29 cellular contexts compared by ENCODE assay signal in genomic region chr1:73452522-73452921, GRCh38.
A peak's percentile ranks its signal among the peaks of the same experiment; 100 is the strongest.
DNase-seq lines count a peak whose midpoint lies in the region; ATAC-seq and TF ChIP-seq lines count a peak whose summit lies in the region.
"Had no signal": no experiment of that assay in that cellular context is flagged by ENCODE, and none has a peak within 500 bp of the region (broad histone marks: within the 10 kb centered on the region; RNA-seq: fewer than 3 reads in every experiment).

No MANE protein-coding gene starts in this region.

- no peak overlapping the region for H3K27ac Mint-ChIP-seq in effector memory CD8-positive, alpha-beta T cell
- H3K27ac Mint-ChIP-seq: activated naive CD8-positive, alpha-beta T cell treated with anti-CD3 and anti-CD28 coated beads, Interleukin-2, amount 10 ng/mL, durations not matched to agents 7 days and 5 days; CD4-positive, alpha-beta memory T cell; T-helper 1 cell treated with Interleukin-12 subunit alpha and Interleukin-12 subunit beta and Interleukin-4 antibody, amounts not matched to agents 30 μg/mL and 1 μg/mL, for 36 hours had no signal

- H3K4me3 Mint-ChIP-seq in effector memory CD8-positive, alpha-beta T cell = no peak overlapping the region
- H3K4me3 Mint-ChIP-seq: activated naive CD8-positive, alpha-beta T cell treated with anti-CD3 and anti-CD28 coated beads, Interleukin-2, amount 10 ng/mL, durations not matched to agents 7 days and 5 days; CD4-positive, alpha-beta memory T cell; T-helper 1 cell treated with Interleukin-12 subunit alpha and Interleukin-12 subunit beta and Interleukin-4 antibody, amounts not matched to agents 30 μg/mL and 1 μg/mL, for 36 hours had no signal

- H3K4me3 ChIP-seq in SK-N-SH (ENCODE audit: low read depth in 2 of 2, low read length in 1 of 2) (no peak overlapping the region), adipocyte (ENCODE audit: low read length) (no peak overlapping the region), hepatocyte (no peak overlapping the region), osteoblast (ENCODE audit: insufficient read depth, low read length) (no peak overlapping the region)
- H3K4me3 ChIP-seq: GM23248, SJSA1, testis, vagina had no signal

- peaks cover 15% of the 10 kb centered on the region in 2 donors for H3K9me3 Mint-ChIP-seq in effector memory CD8-positive, alpha-beta T cell

- no peaks in the 10 kb centered on the region for H3F3A ChIP-seq in SK-N-SH (replicated peaks; ENCODE audit: insufficient read depth)

- no peak for ATAC-seq in SK-N-SH treated with all-trans-retinoic acid at 6 μM for 48 hours
- ATAC-seq in effector memory CD8-positive, alpha-beta T cell (replicated peaks) = no peak
- ATAC-seq: foreskin keratinocyte; left cardiac atrium; stimulated activated naive CD8-positive, alpha-beta T cell treated with anti-CD3 and anti-CD28 coated beads, Interleukin-15, Interleukin-2, amounts not matched to agents 100 U/mL and 50 U/mL, for 24 hours had no signal

- POLR2A ChIA-PET in SK-N-SH (lab: Yijun Ruan, JAX) = no interaction called here

- no peak for TF ChIP-seq EP300 in SK-N-SH (IDR thresholded peaks at IDR 0.05; ENCODE audit: borderline replicate concordance in 1 of 2, low read depth in 1 of 2, low read length in 1 of 2)

- H3K36me3 ChIP-seq in SK-N-SH (replicated peaks in 1 of 2; ENCODE audit: control insufficient read depth in 1 of 2, insufficient read depth in 2 of 2, low read length in 1 of 2) = no peaks in the 10 kb centered on the region
- no peaks in the 10 kb centered on the region for H3K36me3 ChIP-seq in adipocyte (ENCODE audit: control insufficient read depth, insufficient read depth, low read length, severe bottlenecking)
- H3K36me3 ChIP-seq in hepatocyte (replicated peaks; ENCODE audit: insufficient read depth, low read depth) = no peaks in the 10 kb centered on the region
- H3K36me3 ChIP-seq in osteoblast (ENCODE audit: insufficient read depth, low read length) = no peaks in the 10 kb centered on the region
- H3K36me3 ChIP-seq: SJSA1, vagina had no signal

- H3K9ac ChIP-seq in SK-N-SH (no peak overlapping the region), adipocyte (ENCODE audit: low read length) (no peak overlapping the region)
- H3K9ac ChIP-seq: GM23248 had no signal

- H3K27me3 ChIP-seq in SK-N-SH (ENCODE audit: insufficient read depth) = no peaks in the 10 kb centered on the region
- no peaks in the 10 kb centered on the region for H3K27me3 ChIP-seq in adipocyte (replicated peaks; ENCODE audit: control insufficient read depth, insufficient read depth, low read length)
- H3K27me3 ChIP-seq in hepatocyte = no peaks in the 10 kb centered on the region
- no peaks in the 10 kb centered on the region for H3K27me3 ChIP-seq in osteoblast (ENCODE audit: insufficient read depth, low read length)
- H3K27me3 ChIP-seq: foreskin keratinocyte, SJSA1, testis, vagina had no signal

- H4K20me1 ChIP-seq in SK-N-SH (ENCODE audit: insufficient read depth) (no peaks in the 10 kb centered on the region), hepatocyte (ENCODE audit: insufficient read depth, poor library complexity, severe bottlenecking) (no peaks in the 10 kb centered on the region), osteoblast (ENCODE audit: insufficient read depth, low read length) (no peaks in the 10 kb centered on the region)

- no peaks in the 10 kb centered on the region for H3K36me3 Mint-ChIP-seq in effector memory CD8-positive, alpha-beta T cell (ENCODE audit: insufficient read depth)
- H3K36me3 Mint-ChIP-seq: activated naive CD8-positive, alpha-beta T cell treated with anti-CD3 and anti-CD28 coated beads, Interleukin-2, amount 10 ng/mL, durations not matched to agents 7 days and 5 days; CD4-positive, alpha-beta memory T cell had no signal

- WGBS in SK-N-SH (ENCODE audit: low lambda C conversion rate) = 1% methylated on average over 2 of the region's 2 CpGs
- 69% methylated on average over 2 of the region's 2 CpGs for WGBS in hepatocyte (ENCODE audit: low lambda C conversion rate, missing lambda C conversion rate)

- DNase-seq in SK-N-SH (no peak), adipocyte (ENCODE audit: low read depth) (peak; percentile 14), hepatocyte (ENCODE audit: low spot score) (no peak), DMS79 treated with DMSO at 0.1 percent for 48 hours (lab: John Stamatoyannopoulos, UW) (no peak), osteoblast (ENCODE audit: insufficient read length, low spot score, missing footprints) (no peak), NCI-H2196 (lab: John Stamatoyannopoulos, UW; ENCODE audit: unreplicated experiment) (no peak)
- no peak for DNase-seq in effector memory CD8-positive, alpha-beta T cell
- DNase-seq: 8988T; activated effector memory CD4-positive, alpha-beta T cell treated with anti-CD3 and anti-CD28 coated beads, Interleukin-2, amount 50 U/mL, for 16 hours; activated naive CD8-positive, alpha-beta T cell treated with anti-CD3 and anti-CD28 coated beads, Interleukin-2, amount 10 ng/mL, durations not matched to agents 7 days and 5 days; activated T-cell treated with anti-CD3 and anti-CD28 coated beads for 4 hours; CD4-positive, alpha-beta memory T cell; cerebellar nuclear complex; erythroblast; GM23248; IMR-90; left cardiac atrium; mammary epithelial cell; NCI-H1092; NCI-H1694 treated with DMSO at 0.1 percent for 48 hours; NCI-H2171; NCI-H510A treated with DMSO at 0.1 percent for 48 hours; stimulated activated naive CD8-positive, alpha-beta T cell treated with anti-CD3 and anti-CD28 coated beads, Interleukin-15, Interleukin-2, amounts not matched to agents 100 U/mL and 50 U/mL, for 24 hours; testis had no signal

- no peaks in the 10 kb centered on the region for H3K4me1 ChIP-seq in SK-N-SH (ENCODE audit: control insufficient read depth in 1 of 2, insufficient read depth in 2 of 2, low read depth in 1 of 2, low read length in 1 of 2)
- no peaks in the 10 kb centered on the region for H3K4me1 ChIP-seq in adipocyte (ENCODE audit: control insufficient read depth, insufficient read depth, low read length)
- H3K4me1 ChIP-seq in hepatocyte (ENCODE audit: insufficient read depth) = no peaks in the 10 kb centered on the region
- no peaks in the 10 kb centered on the region for H3K4me1 ChIP-seq in osteoblast (ENCODE audit: insufficient read depth, low read length)
- H3K4me1 ChIP-seq: foreskin keratinocyte, SJSA1, testis, vagina had no signal

- no peaks in the 10 kb centered on the region for H3K4me1 Mint-ChIP-seq in effector memory CD8-positive, alpha-beta T cell (ENCODE audit: low read depth in 2 of 2)
- H3K4me1 Mint-ChIP-seq: activated naive CD8-positive, alpha-beta T cell treated with anti-CD3 and anti-CD28 coated beads, Interleukin-2, amount 10 ng/mL, durations not matched to agents 7 days and 5 days; CD4-positive, alpha-beta memory T cell had no signal

- CTCF ChIA-PET in SK-N-SH (lab: Yijun Ruan, JAX) = no interaction called here

- peak; percentile 22; the same call in 1 of the 2 replicates for TF ChIP-seq RAD21 in SK-N-SH (IDR thresholded peaks at IDR 0.05; ENCODE audit: low read length)

- H3K4me2 ChIP-seq in SK-N-SH (no peak overlapping the region), hepatocyte (no peak overlapping the region), osteoblast (ENCODE audit: insufficient read depth, low read length) (no peak overlapping the region)

- no peaks in the 10 kb centered on the region for H3K27me3 Mint-ChIP-seq in effector memory CD8-positive, alpha-beta T cell
- H3K27me3 Mint-ChIP-seq: activated naive CD8-positive, alpha-beta T cell treated with anti-CD3 and anti-CD28 coated beads, Interleukin-2, amount 10 ng/mL, durations not matched to agents 7 days and 5 days; CD4-positive, alpha-beta memory T cell had no signal

- H3K27ac ChIP-seq in SK-N-SH (ENCODE audit: low read depth in 2 of 2, low read length in 1 of 2) (no peak overlapping the region), hepatocyte (no peak overlapping the region), osteoblast (ENCODE audit: low read depth, low read length) (no peak overlapping the region)
- H3K27ac ChIP-seq: foreskin keratinocyte, GM23248, SJSA1, testis, vagina had no signal

- TF ChIP-seq CTCF in SK-N-SH (IDR thresholded peaks at IDR 0.05) (peak; percentile 31; the same call in 1 of the 2 replicates), hepatocyte (IDR thresholded peaks at IDR 0.05; ENCODE audit: poor library complexity) (peak; percentile 33), osteoblast (IDR thresholded peaks at IDR 0.05; ENCODE audit: extremely low read depth, low read depth, low read length) (no peak)

- no peaks in the 10 kb centered on the region for H3K79me2 ChIP-seq in SK-N-SH (ENCODE audit: insufficient read depth)
- H3K79me2 ChIP-seq in hepatocyte = no peaks in the 10 kb centered on the region
- no peaks in the 10 kb centered on the region for H3K79me2 ChIP-seq in osteoblast (ENCODE audit: insufficient read depth, low read length)

- H2AFZ ChIP-seq in SK-N-SH (ENCODE audit: low read depth) (no peak overlapping the region), hepatocyte (no peak overlapping the region), osteoblast (ENCODE audit: low read length) (no peak overlapping the region)
- H2AFZ ChIP-seq: GM23248 had no signal

- H3K9me2 ChIP-seq in SK-N-SH (no peaks in the 10 kb centered on the region), hepatocyte (replicated peaks; ENCODE audit: insufficient read depth) (no peaks in the 10 kb centered on the region)

- H3K9me3 ChIP-seq in SK-N-SH = no peaks in the 10 kb centered on the region
- H3K9me3 ChIP-seq in adipocyte (ENCODE audit: control insufficient read depth, low read length) = no peaks in the 10 kb centered on the region
- H3K9me3 ChIP-seq in hepatocyte (ENCODE audit: low read depth) = no peaks in the 10 kb centered on the region
- no peaks in the 10 kb centered on the region for H3K9me3 ChIP-seq in osteoblast (ENCODE audit: low read depth, low read length)
- H3K9me3 ChIP-seq: SJSA1, testis, vagina had no signal

TF ChIP-seq in SK-N-SH, 30 proteins besides CTCF, POLR2A, EP300 and RAD21 (continues in another document):
- TF ChIP-seq FOXJ3 (CRISPR knock-in tag; IDR thresholded peaks at IDR 0.05) = no peak
- TF ChIP-seq NFIC (IDR thresholded peaks at IDR 0.05; ENCODE audit: borderline replicate concordance) = no peak
- no peak for TF ChIP-seq EZH2phosphoT487 (IDR thresholded peaks at IDR 0.05; ENCODE audit: borderline replicate concordance, low read depth)
- TF ChIP-seq FOXM1 (IDR thresholded peaks at IDR 0.05; ENCODE audit: low read depth) = no peak
- no peak for TF ChIP-seq FOSL2 (IDR thresholded peaks at IDR 0.05; ENCODE audit: borderline replicate concordance, low read depth)

TF ChIP-seq in SK-N-SH treated with all-trans-retinoic acid at 6 μM for 48 hours, 23 proteins besides CTCF, POLR2A, EP300 and RAD21 (continues in another document):
- TF ChIP-seq BACH2 (CRISPR knock-in tag; IDR thresholded peaks at IDR 0.05; ENCODE audit: borderline replicate concordance) (no peak), ISL1 (CRISPR knock-in tag; IDR thresholded peaks at IDR 0.05) (no peak), OSR1 (CRISPR knock-in tag; IDR thresholded peaks at IDR 0.05) (no peak), PPARA (CRISPR knock-in tag; IDR thresholded peaks at IDR 0.05; ENCODE audit: borderline replicate concordance) (no peak), TOX (CRISPR knock-in tag; IDR thresholded peaks at IDR 0.05; ENCODE audit: borderline replicate concordance) (no peak), SNAI2 (CRISPR knock-in tag; IDR thresholded peaks at IDR 0.05) (no peak), TCF4 (CRISPR knock-in tag; IDR thresholded peaks at IDR 0.05; ENCODE audit: borderline replicate concordance) (no peak), ESRRG (CRISPR knock-in tag; IDR thresholded peaks at IDR 0.05) (no peak), ZNF8 (CRISPR knock-in tag; IDR thresholded peaks at IDR 0.05) (no peak)
